Comparison of ENCODE assay signal across 11 cellular contexts in the genomic region with DNA sequence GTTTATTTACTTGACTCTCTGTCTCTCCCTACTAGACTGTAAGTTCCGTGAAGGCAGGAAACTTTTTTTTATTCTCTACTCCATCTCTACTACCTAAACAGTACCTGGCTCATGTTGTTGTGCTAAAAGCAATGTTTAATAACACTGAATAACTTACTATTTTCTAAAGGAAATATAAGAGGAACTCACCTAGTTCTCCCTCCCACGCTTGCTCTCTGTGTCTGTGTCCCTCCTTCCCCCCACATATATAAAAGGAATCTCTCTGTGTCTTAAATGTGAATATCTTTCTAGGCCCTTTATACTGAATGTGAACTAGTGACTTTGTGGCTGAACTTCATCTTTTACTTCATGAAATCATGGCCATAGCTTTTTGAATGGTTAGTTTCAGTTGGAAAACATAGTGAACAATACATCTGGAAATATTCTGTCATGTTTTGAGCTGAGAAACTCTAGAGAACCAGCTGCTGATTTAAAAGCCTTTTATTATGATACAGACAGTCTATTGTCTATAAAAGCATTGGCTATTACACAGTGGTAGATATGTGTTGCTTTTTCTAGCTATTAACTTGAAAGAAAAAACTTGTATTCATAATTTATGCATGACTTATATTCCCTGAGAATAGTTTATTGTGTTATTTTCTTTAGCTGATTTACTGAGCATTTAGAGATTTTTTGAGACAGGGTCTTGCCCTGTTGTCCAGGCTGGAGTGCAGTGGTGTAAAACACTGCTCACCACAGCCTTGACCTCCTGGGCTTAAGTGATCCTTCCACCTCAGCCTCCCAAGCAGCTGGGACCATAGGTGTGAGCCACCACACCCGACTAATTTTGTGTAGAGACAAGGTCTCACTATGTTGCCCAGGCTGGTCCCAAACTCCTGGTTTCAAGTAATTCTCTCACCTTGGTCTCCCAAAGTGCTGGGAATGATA. TPM values are rescaled to one million over a fixed set of nuclear protein-coding genes. Genes with fewer than 3 reads are reported as not detected.
DNase-seq lines count a peak whose midpoint lies in the region; ATAC-seq and TF ChIP-seq lines count a peak whose summit lies in the region.
"Had no signal": no experiment of that assay in that cellular context is flagged by ENCODE, and none has a peak within 500 bp of the region (broad histone marks: within the 10 kb centered on the region; RNA-seq: fewer than 3 reads in every experiment).

No MANE protein-coding gene starts in this region.

- intact Hi-C loops in right cardiac atrium (cut with DNase I) = no loop called here
- intact Hi-C loops in uterus (cut with DNase I; ENCODE audit: low total_unique reads) = no loop called here

- H3K4me3 Mint-ChIP-seq in chondrocyte (ENCODE audit: unreplicated experiment) = no peak overlapping the region
- H3K4me3 Mint-ChIP-seq: activated T-cell treated with anti-CD3 and anti-CD28 coated beads, Interleukin-2, amount 50 U/mL, for 4 hours had no signal

- peaks cover 14% of the 10 kb centered on the region for H3K4me1 ChIP-seq in cardiac muscle cell (ENCODE audit: low read depth)
- H3K4me1 ChIP-seq in right cardiac atrium (ENCODE audit: control insufficient read depth, insufficient read depth, low read length) = peaks cover 7% of the 10 kb centered on the region
- H3K4me1 ChIP-seq in osteoblast (ENCODE audit: insufficient read depth, low read length) = peaks cover 16% of the 10 kb centered on the region
- H3K4me1 ChIP-seq in uterus = peaks cover 13 to 24% of the 10 kb centered on the region in 2 donors

- peak overlapping the region; percentile 57 for H3K4me2 ChIP-seq in osteoblast (ENCODE audit: insufficient read depth, low read length)

- no peak for ATAC-seq in right cardiac atrium
- ATAC-seq: activated T-cell treated with anti-CD3 and anti-CD28 coated beads, Interleukin-2, amount 50 U/mL, for 4 hours had no signal

- H3K27me3 Mint-ChIP-seq in chondrocyte (ENCODE audit: low read depth) = no peaks in the 10 kb centered on the region

- WGBS in right cardiac atrium = 56% methylated on average over 3 of the region's 3 CpGs

- H3K9me3 Mint-ChIP-seq in chondrocyte (ENCODE audit: low read depth) = no peaks in the 10 kb centered on the region
- H3K9me3 Mint-ChIP-seq: activated T-cell treated with anti-CD3 and anti-CD28 coated beads, Interleukin-2, amount 50 U/mL, for 4 hours had no signal

- H3K79me2 ChIP-seq in osteoblast (ENCODE audit: insufficient read depth, low read length) = peaks cover 89% of the 10 kb centered on the region

- H3K27ac ChIP-seq in cardiac muscle cell = peak overlapping the region; percentile 82
- no peak overlapping the region for H3K27ac ChIP-seq in right cardiac atrium (ENCODE audit: low read length)
- H3K27ac ChIP-seq in osteoblast (ENCODE audit: low read depth, low read length) = peak overlapping the region; percentile 73
- peak overlapping the region; percentile 81 to 82 for H3K27ac ChIP-seq in uterus

- peaks cover 33% of the 10 kb centered on the region for H4K20me1 ChIP-seq in osteoblast (ENCODE audit: insufficient read depth, low read length)

- H2AFZ ChIP-seq in osteoblast (ENCODE audit: low read length) = no peak overlapping the region

- H3K4me3 ChIP-seq in cardiac muscle cell = no peak overlapping the region
- H3K4me3 ChIP-seq in right cardiac atrium (ENCODE audit: low read length) = no peak overlapping the region
- no peak overlapping the region for H3K4me3 ChIP-seq in osteoblast (ENCODE audit: insufficient read depth, low read length)
- no peak overlapping the region for H3K4me3 ChIP-seq in uterus

- TF ChIP-seq CTCF in cardiac muscle cell (IDR thresholded peaks at IDR 0.05; ENCODE audit: low read depth, low read length) (no peak), chondrocyte (IDR thresholded peaks at IDR 0.05) (no peak), osteoblast (IDR thresholded peaks at IDR 0.05; ENCODE audit: extremely low read depth, low read depth, low read length) (no peak), uterus (IDR thresholded peaks at IDR 0.05) (no peak)

- H3K9me3 ChIP-seq in cardiac muscle cell (ENCODE audit: low read depth) = no peaks in the 10 kb centered on the region
- no peaks in the 10 kb centered on the region for H3K9me3 ChIP-seq in right cardiac atrium (ENCODE audit: control insufficient read depth, low read length)
- no peaks in the 10 kb centered on the region for H3K9me3 ChIP-seq in osteoblast (ENCODE audit: low read depth, low read length)
- no peaks in the 10 kb centered on the region for H3K9me3 ChIP-seq in uterus

- DNase-seq in cardiac muscle cell (ENCODE audit: low read depth in 1 of 2, low spot score in 1 of 2) = no peak
- no peak for DNase-seq in right cardiac atrium
- DNase-seq in chondrocyte (ENCODE audit: low spot score) = no peak
- no peak for DNase-seq in osteoblast (ENCODE audit: insufficient read length, low spot score, missing footprints)
- DNase-seq in uterus = no peak
- no peak for DNase-seq in putamen (ENCODE audit: low spot score)
- no peak for DNase-seq in D341Med (ENCODE audit: low spot score)
- DNase-seq in epidermal melanocyte (ENCODE audit: insufficient read length, low spot score) = no peak
- DNase-seq: activated T-cell treated with anti-CD3 and anti-CD28 coated beads, Interleukin-2, amount 50 U/mL, for 4 hours; central memory CD4-positive, alpha-beta T cell; NCI-H2171 treated with DMSO at 0.1 percent for 48 hours had no signal

- H3K27ac Mint-ChIP-seq in chondrocyte (ENCODE audit: unreplicated experiment) = peak overlapping the region; percentile 68

- no peak for TF ChIP-seq POLR2A in uterus (IDR thresholded peaks at IDR 0.05)

- no peaks in the 10 kb centered on the region for H3K27me3 ChIP-seq in cardiac muscle cell
- H3K27me3 ChIP-seq in right cardiac atrium (ENCODE audit: control insufficient read depth, insufficient read depth) = no peaks in the 10 kb centered on the region
- H3K27me3 ChIP-seq in osteoblast (ENCODE audit: insufficient read depth, low read length) = no peaks in the 10 kb centered on the region
- no peaks in the 10 kb centered on the region for H3K27me3 ChIP-seq in uterus

- H3K4me1 Mint-ChIP-seq in chondrocyte (ENCODE audit: low read depth) = peaks cover 44% of the 10 kb centered on the region

- peaks cover 13% of the 10 kb centered on the region for H3K36me3 ChIP-seq in cardiac muscle cell
- peaks cover 35% of the 10 kb centered on the region for H3K36me3 ChIP-seq in osteoblast (ENCODE audit: insufficient read depth, low read length)
- H3K36me3 ChIP-seq in uterus = no peaks in the 10 kb centered on the region

- H3K36me3 Mint-ChIP-seq in chondrocyte (ENCODE audit: low read depth) = peaks cover 20% of the 10 kb centered on the region

RNA-seq across cellular contexts. Expression of a gene that starts 42.5 kb away (rescaled TPM):
- total RNA-seq in cardiac muscle cell (130 and 167 TPM in 2 replicates), right cardiac atrium (100 to 1,000 TPM; 203 to 246 (median 224) TPM), chondrocyte (429 to 498 TPM (median 485 TPM) in 3 replicates), osteoblast (169 and 201 TPM in 2 replicates), uterus (100 to 1,000 TPM in 3 of 4 donors, 10 to 100 TPM in 1; 77.4 to 313 (median 215) TPM)
- polyA plus RNA-seq in cardiac muscle cell (118 and 162 TPM in 2 replicates), right cardiac atrium (74.6 TPM)
